1 cellular context compared by ENCODE assay signal in the genomic region with DNA sequence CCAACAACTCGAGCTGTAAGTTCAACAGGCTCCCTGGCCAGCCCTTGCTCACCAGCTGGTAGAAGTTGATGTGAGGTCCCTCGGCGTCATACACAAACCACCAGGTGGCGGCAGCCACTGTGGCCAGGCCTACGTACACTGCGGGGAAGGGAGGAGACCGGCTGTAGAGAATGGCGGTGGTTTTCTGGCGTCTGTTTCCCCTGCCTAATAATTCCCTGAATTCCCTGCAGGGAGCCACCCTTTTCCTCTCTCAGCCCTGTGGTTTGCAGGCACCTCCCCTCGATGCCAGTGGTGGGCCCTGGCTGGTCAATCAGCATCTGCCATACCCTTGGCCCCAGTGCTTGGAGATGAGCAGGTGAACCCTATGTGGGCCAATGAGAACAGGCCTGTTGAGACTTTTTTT.
A peak's percentile ranks its signal among the peaks of the same experiment; 100 is the strongest.
TF ChIP-seq lines count a peak whose summit lies in the region.

No MANE protein-coding gene starts in this region.

TF ChIP-seq in H1, 55 proteins besides CTCF, POLR2A, EP300 and RAD21:
- TF ChIP-seq GABPA (IDR thresholded peaks at IDR 0.05; ENCODE audit: borderline replicate concordance, insufficient read depth, low read length) = peak; percentile 70; the same call in 1 of the 2 replicates
- TF ChIP-seq PHF8 (conservative IDR thresholded peaks at IDR 0.05; ENCODE audit: low read depth, low read length) = no peak
- no peak for TF ChIP-seq BCL11A (IDR thresholded peaks at IDR 0.05; ENCODE audit: low read depth in 2 of 2, low read length in 2 of 2)
- no peak for TF ChIP-seq BACH1 (IDR thresholded peaks at IDR 0.05; ENCODE audit: low read length)
- no peak for TF ChIP-seq BRCA1 (IDR thresholded peaks at IDR 0.05; ENCODE audit: low read depth, low read length)
- TF ChIP-seq, protein P1, sequence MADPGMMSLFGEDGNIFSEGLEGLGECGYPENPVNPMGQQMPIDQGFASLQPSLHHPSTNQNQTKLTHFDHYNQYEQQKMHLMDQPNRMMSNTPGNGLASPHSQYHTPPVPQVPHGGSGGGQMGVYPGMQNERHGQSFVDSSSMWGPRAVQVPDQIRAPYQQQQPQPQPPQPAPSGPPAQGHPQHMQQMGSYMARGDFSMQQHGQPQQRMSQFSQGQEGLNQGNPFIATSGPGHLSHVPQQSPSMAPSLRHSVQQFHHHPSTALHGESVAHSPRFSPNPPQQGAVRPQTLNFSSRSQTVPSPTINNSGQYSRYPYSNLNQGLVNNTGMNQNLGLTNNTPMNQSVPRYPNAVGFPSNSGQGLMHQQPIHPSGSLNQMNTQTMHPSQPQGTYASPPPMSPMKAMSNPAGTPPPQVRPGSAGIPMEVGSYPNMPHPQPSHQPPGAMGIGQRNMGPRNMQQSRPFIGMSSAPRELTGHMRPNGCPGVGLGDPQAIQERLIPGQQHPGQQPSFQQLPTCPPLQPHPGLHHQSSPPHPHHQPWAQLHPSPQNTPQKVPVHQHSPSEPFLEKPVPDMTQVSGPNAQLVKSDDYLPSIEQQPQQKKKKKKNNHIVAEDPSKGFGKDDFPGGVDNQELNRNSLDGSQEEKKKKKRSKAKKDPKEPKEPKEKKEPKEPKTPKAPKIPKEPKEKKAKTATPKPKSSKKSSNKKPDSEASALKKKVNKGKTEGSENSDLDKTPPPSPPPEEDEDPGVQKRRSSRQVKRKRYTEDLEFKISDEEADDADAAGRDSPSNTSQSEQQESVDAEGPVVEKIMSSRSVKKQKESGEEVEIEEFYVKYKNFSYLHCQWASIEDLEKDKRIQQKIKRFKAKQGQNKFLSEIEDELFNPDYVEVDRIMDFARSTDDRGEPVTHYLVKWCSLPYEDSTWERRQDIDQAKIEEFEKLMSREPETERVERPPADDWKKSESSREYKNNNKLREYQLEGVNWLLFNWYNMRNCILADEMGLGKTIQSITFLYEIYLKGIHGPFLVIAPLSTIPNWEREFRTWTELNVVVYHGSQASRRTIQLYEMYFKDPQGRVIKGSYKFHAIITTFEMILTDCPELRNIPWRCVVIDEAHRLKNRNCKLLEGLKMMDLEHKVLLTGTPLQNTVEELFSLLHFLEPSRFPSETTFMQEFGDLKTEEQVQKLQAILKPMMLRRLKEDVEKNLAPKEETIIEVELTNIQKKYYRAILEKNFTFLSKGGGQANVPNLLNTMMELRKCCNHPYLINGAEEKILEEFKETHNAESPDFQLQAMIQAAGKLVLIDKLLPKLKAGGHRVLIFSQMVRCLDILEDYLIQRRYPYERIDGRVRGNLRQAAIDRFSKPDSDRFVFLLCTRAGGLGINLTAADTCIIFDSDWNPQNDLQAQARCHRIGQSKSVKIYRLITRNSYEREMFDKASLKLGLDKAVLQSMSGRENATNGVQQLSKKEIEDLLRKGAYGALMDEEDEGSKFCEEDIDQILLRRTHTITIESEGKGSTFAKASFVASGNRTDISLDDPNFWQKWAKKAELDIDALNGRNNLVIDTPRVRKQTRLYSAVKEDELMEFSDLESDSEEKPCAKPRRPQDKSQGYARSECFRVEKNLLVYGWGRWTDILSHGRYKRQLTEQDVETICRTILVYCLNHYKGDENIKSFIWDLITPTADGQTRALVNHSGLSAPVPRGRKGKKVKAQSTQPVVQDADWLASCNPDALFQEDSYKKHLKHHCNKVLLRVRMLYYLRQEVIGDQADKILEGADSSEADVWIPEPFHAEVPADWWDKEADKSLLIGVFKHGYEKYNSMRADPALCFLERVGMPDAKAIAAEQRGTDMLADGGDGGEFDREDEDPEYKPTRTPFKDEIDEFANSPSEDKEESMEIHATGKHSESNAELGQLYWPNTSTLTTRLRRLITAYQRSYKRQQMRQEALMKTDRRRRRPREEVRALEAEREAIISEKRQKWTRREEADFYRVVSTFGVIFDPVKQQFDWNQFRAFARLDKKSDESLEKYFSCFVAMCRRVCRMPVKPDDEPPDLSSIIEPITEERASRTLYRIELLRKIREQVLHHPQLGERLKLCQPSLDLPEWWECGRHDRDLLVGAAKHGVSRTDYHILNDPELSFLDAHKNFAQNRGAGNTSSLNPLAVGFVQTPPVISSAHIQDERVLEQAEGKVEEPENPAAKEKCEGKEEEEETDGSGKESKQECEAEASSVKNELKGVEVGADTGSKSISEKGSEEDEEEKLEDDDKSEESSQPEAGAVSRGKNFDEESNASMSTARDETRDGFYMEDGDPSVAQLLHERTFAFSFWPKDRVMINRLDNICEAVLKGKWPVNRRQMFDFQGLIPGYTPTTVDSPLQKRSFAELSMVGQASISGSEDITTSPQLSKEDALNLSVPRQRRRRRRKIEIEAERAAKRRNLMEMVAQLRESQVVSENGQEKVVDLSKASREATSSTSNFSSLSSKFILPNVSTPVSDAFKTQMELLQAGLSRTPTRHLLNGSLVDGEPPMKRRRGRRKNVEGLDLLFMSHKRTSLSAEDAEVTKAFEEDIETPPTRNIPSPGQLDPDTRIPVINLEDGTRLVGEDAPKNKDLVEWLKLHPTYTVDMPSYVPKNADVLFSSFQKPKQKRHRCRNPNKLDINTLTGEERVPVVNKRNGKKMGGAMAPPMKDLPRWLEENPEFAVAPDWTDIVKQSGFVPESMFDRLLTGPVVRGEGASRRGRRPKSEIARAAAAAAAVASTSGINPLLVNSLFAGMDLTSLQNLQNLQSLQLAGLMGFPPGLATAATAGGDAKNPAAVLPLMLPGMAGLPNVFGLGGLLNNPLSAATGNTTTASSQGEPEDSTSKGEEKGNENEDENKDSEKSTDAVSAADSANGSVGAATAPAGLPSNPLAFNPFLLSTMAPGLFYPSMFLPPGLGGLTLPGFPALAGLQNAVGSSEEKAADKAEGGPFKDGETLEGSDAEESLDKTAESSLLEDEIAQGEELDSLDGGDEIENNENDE (IDR thresholded peaks at IDR 0.05; ENCODE audit: insufficient replicate concordance, low read length) = no peak
- no peak for TF ChIP-seq SP2 (IDR thresholded peaks at IDR 0.05; ENCODE audit: low read length)
- TF ChIP-seq FOSL1 (IDR thresholded peaks at IDR 0.05; ENCODE audit: insufficient read depth, low read depth, low read length) = no peak
- TF ChIP-seq, protein P2, sequence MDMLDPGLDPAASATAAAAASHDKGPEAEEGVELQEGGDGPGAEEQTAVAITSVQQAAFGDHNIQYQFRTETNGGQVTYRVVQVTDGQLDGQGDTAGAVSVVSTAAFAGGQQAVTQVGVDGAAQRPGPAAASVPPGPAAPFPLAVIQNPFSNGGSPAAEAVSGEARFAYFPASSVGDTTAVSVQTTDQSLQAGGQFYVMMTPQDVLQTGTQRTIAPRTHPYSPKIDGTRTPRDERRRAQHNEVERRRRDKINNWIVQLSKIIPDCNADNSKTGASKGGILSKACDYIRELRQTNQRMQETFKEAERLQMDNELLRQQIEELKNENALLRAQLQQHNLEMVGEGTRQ (IDR thresholded peaks at IDR 0.05; ENCODE audit: low read length) = no peak
- TF ChIP-seq TAF7 (optimal IDR thresholded peaks at IDR 0.05; ENCODE audit: borderline replicate concordance, low read depth, low read length) = no peak
- TF ChIP-seq KDM1A (IDR thresholded peaks at IDR 0.05; ENCODE audit: borderline replicate concordance, low read length) = no peak
- TF ChIP-seq JUND (IDR thresholded peaks at IDR 0.05; ENCODE audit: low read length) = no peak
- no peak for TF ChIP-seq SUZ12 (IDR thresholded peaks at IDR 0.05; ENCODE audit: low read length)
- peak; percentile 76 for TF ChIP-seq CREB1 (IDR thresholded peaks at IDR 0.05)
- no peak for TF ChIP-seq SP4 (IDR thresholded peaks at IDR 0.05; ENCODE audit: low read length)
- no peak for TF ChIP-seq TCF12 (IDR thresholded peaks at IDR 0.05; ENCODE audit: low read depth, low read length)
- no peak for TF ChIP-seq CBX5 (IDR thresholded peaks at IDR 0.05; ENCODE audit: low read depth, low read length)
- no peak for TF ChIP-seq RNF2 (IDR thresholded peaks at IDR 0.05; ENCODE audit: borderline replicate concordance, low read depth, low read length, missing control alignments, poor library complexity, severe bottlenecking)
- TF ChIP-seq, protein P3, sequence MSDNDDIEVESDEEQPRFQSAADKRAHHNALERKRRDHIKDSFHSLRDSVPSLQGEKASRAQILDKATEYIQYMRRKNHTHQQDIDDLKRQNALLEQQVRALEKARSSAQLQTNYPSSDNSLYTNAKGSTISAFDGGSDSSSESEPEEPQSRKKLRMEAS (IDR thresholded peaks at IDR 0.05) = peak; percentile 19; the same call in 1 of the 2 replicates
- TF ChIP-seq SIN3A (conservative IDR thresholded peaks at IDR 0.05 in 1 of 2, IDR thresholded peaks at IDR 0.05 in 1 of 2; ENCODE audit: low read depth in 1 of 2, low read length in 2 of 2) = 0 out of 4 replicates have a peak, but pooled peaks of 1 of the 2 experiments have one; percentile 54
- TF ChIP-seq RFX5 (IDR thresholded peaks at IDR 0.05; ENCODE audit: borderline replicate concordance, low read depth, low read length) = no peak
- TF ChIP-seq POLR2AphosphoS5 (IDR thresholded peaks at IDR 0.05; ENCODE audit: low read depth, low read length) = no peak
- no peak for TF ChIP-seq SP1 (IDR thresholded peaks at IDR 0.05; ENCODE audit: low read depth, low read length)
- peak; percentile 72; the same call in 1 of the 2 replicates for TF ChIP-seq YY1 (IDR thresholded peaks at IDR 0.05; ENCODE audit: low read depth, low read length)
- no peak for TF ChIP-seq CHD2 (IDR thresholded peaks at IDR 0.05; ENCODE audit: low read length)
- no peak for TF ChIP-seq TEAD4 (IDR thresholded peaks at IDR 0.05; ENCODE audit: low read depth, low read length)
- no peak for TF ChIP-seq CBX8 (IDR thresholded peaks at IDR 0.05; ENCODE audit: borderline replicate concordance, low read depth, low read length)
- TF ChIP-seq KDM4A (IDR thresholded peaks at IDR 0.05; ENCODE audit: low read depth, low read length, severe bottlenecking) = no peak
